ENCODE assay signal across 7 cellular contexts in genomic region chrX:2499507-2499906, GRCh38. TPM values are rescaled to one million over a fixed set of nuclear protein-coding genes. Genes with fewer than 3 reads are reported as not detected.
A peak's percentile ranks its signal among the peaks of the same experiment; 100 is the strongest.
DNase-seq lines count a peak whose midpoint lies in the region; ATAC-seq, FAIRE-seq and TF ChIP-seq lines count a peak whose summit lies in the region.

No MANE protein-coding gene starts in this region.

- H3K27ac Mint-ChIP-seq in activated naive CD8-positive, alpha-beta T cell treated with anti-CD3 and anti-CD28 coated beads, Interleukin-2, amount 10 ng/mL, durations not matched to agents 7 days and 5 days: peak overlapping the region; percentile 87

- TF ChIP-seq CTCF in keratinocyte (optimal IDR thresholded peaks at IDR 0.05 in 1 of 3, IDR thresholded peaks at IDR 0.05 in 1 of 3, conservative IDR thresholded peaks at IDR 0.05 in 1 of 3; ENCODE audit: extremely low read depth in 1 of 3, insufficient read depth in 2 of 3, low read length in 3 of 3) (no peak), stomach (IDR thresholded peaks at IDR 0.05) (no peak)

- POLR2A ChIA-PET in activated naive CD8-positive, alpha-beta T cell treated with anti-CD3 and anti-CD28 coated beads, Interleukin-2, amount 10 ng/mL, durations not matched to agents 7 days and 5 days (lab: Charles Lee): no interaction called here

- no peaks in the 10 kb centered on the region for H3K9me3 Mint-ChIP-seq in activated naive CD8-positive, alpha-beta T cell treated with anti-CD3 and anti-CD28 coated beads, Interleukin-2, amount 10 ng/mL, durations not matched to agents 7 days and 5 days

- TF ChIP-seq EP300 in stomach (IDR thresholded peaks at IDR 0.05): no peak

- H4K20me1 ChIP-seq in keratinocyte (ENCODE audit: control insufficient read depth, extremely low read depth, insufficient read depth, low read length): no peaks in the 10 kb centered on the region

- peak overlapping the region; percentile 74 for H3K4me2 ChIP-seq in keratinocyte (ENCODE audit: control insufficient read depth, extremely low read depth, insufficient read depth, low read depth, low read length)

- H3K27me3 Mint-ChIP-seq in activated naive CD8-positive, alpha-beta T cell treated with anti-CD3 and anti-CD28 coated beads, Interleukin-2, amount 10 ng/mL, durations not matched to agents 7 days and 5 days: no peaks in the 10 kb centered on the region

- H2AFZ ChIP-seq in keratinocyte (ENCODE audit: control insufficient read depth, low read length): no peak overlapping the region

- no peaks in the 10 kb centered on the region for H3K36me3 Mint-ChIP-seq in activated naive CD8-positive, alpha-beta T cell treated with anti-CD3 and anti-CD28 coated beads, Interleukin-2, amount 10 ng/mL, durations not matched to agents 7 days and 5 days

- peaks cover 26% of the 10 kb centered on the region for H3K4me1 Mint-ChIP-seq in activated naive CD8-positive, alpha-beta T cell treated with anti-CD3 and anti-CD28 coated beads, Interleukin-2, amount 10 ng/mL, durations not matched to agents 7 days and 5 days

- H3K4me3 ChIP-seq in HUES6 (ENCODE audit: low read depth, low read length): peak overlapping the region; percentile 89
- peak overlapping the region; percentile 71 to 85 (median 71) for H3K4me3 ChIP-seq in keratinocyte (ENCODE audit: control insufficient read depth in 2 of 3, extremely low read depth in 1 of 3, insufficient read depth in 2 of 3, low read depth in 1 of 3, low read length in 3 of 3)
- peak overlapping the region; percentile 84 to 97 (median 90) for H3K4me3 ChIP-seq in stomach

- peak overlapping the region; percentile 9 for H3K9ac ChIP-seq in HUES6 (ENCODE audit: low read length)
- peak overlapping the region; percentile 81 for H3K9ac ChIP-seq in keratinocyte (ENCODE audit: control insufficient read depth, extremely low read depth, insufficient read depth, low read length)

- peak overlapping the region; percentile 84 for H3K4me3 Mint-ChIP-seq in activated naive CD8-positive, alpha-beta T cell treated with anti-CD3 and anti-CD28 coated beads, Interleukin-2, amount 10 ng/mL, durations not matched to agents 7 days and 5 days

- dilution Hi-C loops in keratinocyte (cut with MboI; ENCODE audit: extremely low pct_ligation_motif_present, low sequenced_read_pairs): no loop called here

- intact Hi-C loops in stomach (cut with DNase I; ENCODE audit: low total_unique reads): no loop called here

- no peak for FAIRE-seq in keratinocyte (lab: Jason Lieb, UNC)

- DNase-seq in activated naive CD8-positive, alpha-beta T cell treated with anti-CD3 and anti-CD28 coated beads, Interleukin-2, amount 10 ng/mL, durations not matched to agents 7 days and 5 days: no peak
- DNase-seq in keratinocyte (ENCODE audit: low read depth, low spot score) (no peak), stomach (peak; percentile 13), NCI-H2196 treated with DMSO at 0.1 percent for 48 hours (lab: John Stamatoyannopoulos, UW; ENCODE audit: unreplicated experiment) (no peak)
- DNase-seq in activated CD4-positive, alpha-beta T cell treated with anti-CD3 and anti-CD28 coated beads, Interleukin-2, amount 50 U/mL, for 48 hours: no peak

- no peak for TF ChIP-seq POLR2A in stomach (IDR thresholded peaks at IDR 0.05)

- WGBS in stomach, 5 donors: 69 to 83% (median 71%) methylated on average over 8 of the region's 8 CpGs

- H3K27me3 ChIP-seq in HUES6 (ENCODE audit: control insufficient read depth, insufficient read depth, low read length) (no peaks in the 10 kb centered on the region), keratinocyte (ENCODE audit: control insufficient read depth, extremely low read depth, insufficient read depth, low read length) (no peaks in the 10 kb centered on the region), stomach (no peaks in the 10 kb centered on the region)

- 0 out of 2 replicates have a peak overlapping the region, but pooled peaks have one; percentile 53 for H3K27ac ChIP-seq in HUES6 (ENCODE audit: low read depth, low read length)
- no peak overlapping the region for H3K27ac ChIP-seq in keratinocyte (ENCODE audit: control insufficient read depth, insufficient read depth, low read length)
- H3K27ac ChIP-seq in stomach: peak overlapping the region; percentile 92 to 97 (median 95)

- no peak for ATAC-seq in activated naive CD8-positive, alpha-beta T cell treated with anti-CD3 and anti-CD28 coated beads, Interleukin-2, amount 10 ng/mL, durations not matched to agents 7 days and 5 days (ENCODE audit: low read depth)
- ATAC-seq in HG02759 (IDR thresholded peaks at IDR 0.05; ENCODE audit: unreplicated experiment): no peak

- H3K36me3 ChIP-seq in HUES6 (ENCODE audit: control insufficient read depth, insufficient read depth, low read length) (peaks cover 4% of the 10 kb centered on the region; the same call in 1 of the 2 replicates), keratinocyte (ENCODE audit: control insufficient read depth in 2 of 2, extremely low read depth in 1 of 2, insufficient read depth in 2 of 2, low read length in 2 of 2) (peaks cover 0 to 3% of the 10 kb centered on the region in 2 experiments), stomach (peaks cover 0 to 12% (median 9%) of the 10 kb centered on the region in 4 donors)

- no peaks in the 10 kb centered on the region for H3K9me3 ChIP-seq in HUES6 (ENCODE audit: control insufficient read depth, insufficient read depth, low read depth, low read length)
- H3K9me3 ChIP-seq in keratinocyte (ENCODE audit: control insufficient read depth, low read depth, low read length): no peaks in the 10 kb centered on the region
- H3K9me3 ChIP-seq in stomach: no peaks in the 10 kb centered on the region

- no peaks in the 10 kb centered on the region for H3K9me1 ChIP-seq in keratinocyte (ENCODE audit: control insufficient read depth, extremely low read depth, insufficient read depth, low read length)

- H3K4me1 ChIP-seq in HUES6 (ENCODE audit: control insufficient read depth, insufficient read depth, low read length) (peaks cover 20% of the 10 kb centered on the region), keratinocyte (ENCODE audit: control insufficient read depth, extremely low read depth, insufficient read depth, low read length) (peaks cover 25% of the 10 kb centered on the region), stomach (peaks cover 31 to 50% (median 36%) of the 10 kb centered on the region in 4 donors)

- peaks cover 43% of the 10 kb centered on the region for H3K79me2 ChIP-seq in keratinocyte (ENCODE audit: control insufficient read depth, insufficient read depth, low read length)

RNA-seq across cellular contexts. Expression of gene DHRSX, which starts 1.3 kb away (rescaled TPM):
- 10 to 100 TPM; 17.0 to 18.1 TPM for total RNA-seq in activated naive CD8-positive, alpha-beta T cell treated with anti-CD3 and anti-CD28 coated beads, Interleukin-2, amount 10 ng/mL, durations not matched to agents 7 days and 5 days
- polyA plus RNA-seq in keratinocyte (20.4 to 34.5 TPM (median 25.7 TPM) in 3 replicates), stomach (10 to 100 TPM; 11.2 to 19.6 (median 12.9) TPM)
- 13.1 TPM for polyA plus RNA-seq in keratinocyte (2011; ENCODE audit: low read depth)
- 37.6 and 39.3 TPM in 2 replicates for polyA plus RNA-seq in keratinocyte (2011; cell fraction: cytosol; rRNA removed)
- polyA plus RNA-seq in keratinocyte (2011; cell fraction: nucleus; rRNA removed): 33.3 and 36.0 TPM in 2 replicates
- 20.5 and 26.5 TPM in 2 replicates for polyA plus RNA-seq in keratinocyte (2012; ENCODE audit: low replicate concordance)
- 24.9 to 44.5 TPM (median 33.0 TPM) in 3 replicates for polyA minus RNA-seq in keratinocyte
- 34.7 TPM for polyA minus RNA-seq in keratinocyte (2011; cell fraction: cytosol; rRNA and poly(A)+ RNA removed)
- 15.3 and 21.3 TPM in 2 replicates for polyA minus RNA-seq in keratinocyte (2011; cell fraction: nucleus; rRNA and poly(A)+ RNA removed)
- total RNA-seq in stomach: 10 to 100 TPM; 17.7 to 69.4 (median 23.7) TPM

RNA-seq across cellular contexts. Expression of gene ZBED1, which starts 1.3 kb away (rescaled TPM):
- 10 to 100 TPM; 35.3 to 37.0 TPM for total RNA-seq in activated naive CD8-positive, alpha-beta T cell treated with anti-CD3 and anti-CD28 coated beads, Interleukin-2, amount 10 ng/mL, durations not matched to agents 7 days and 5 days
- 9.0 to 15.0 TPM (median 13.8 TPM) in 3 replicates for polyA plus RNA-seq in keratinocyte
- 11.4 TPM for polyA plus RNA-seq in keratinocyte (2011; ENCODE audit: low read depth)
- 7.1 and 13.9 TPM in 2 replicates for polyA plus RNA-seq in keratinocyte (2011; cell fraction: cytosol; rRNA removed)
- 10.7 and 13.7 TPM in 2 replicates for polyA plus RNA-seq in keratinocyte (2011; cell fraction: nucleus; rRNA removed)
- 10.7 and 13.6 TPM in 2 replicates for polyA plus RNA-seq in keratinocyte (2012; ENCODE audit: low replicate concordance)
- polyA minus RNA-seq in keratinocyte: 10.3 to 16.3 TPM (median 12.5 TPM) in 3 replicates
- polyA minus RNA-seq in keratinocyte (2011; cell fraction: cytosol; rRNA and poly(A)+ RNA removed): 24.4 TPM
- 12.7 and 18.6 TPM in 2 replicates for polyA minus RNA-seq in keratinocyte (2011; cell fraction: nucleus; rRNA and poly(A)+ RNA removed)
- 10 to 100 TPM; 11.1 to 61.4 (median 31.2) TPM for total RNA-seq in stomach
- polyA plus RNA-seq in stomach: 10 to 100 TPM; 10.9 to 20.2 (median 13.9) TPM
